1 cellular context compared by ENCODE assay signal in genomic region chr9:93677061-93677571, GRCh38.
TF ChIP-seq lines count a peak whose summit lies in the region.

No MANE protein-coding gene starts in this region.

TF ChIP-seq in HepG2, 621 proteins besides CTCF, POLR2A, EP300 and RAD21 (continued from another document):
- TF ChIP-seq ZHX1 (CRISPR knock-in tag; IDR thresholded peaks at IDR 0.05; ENCODE audit: low read depth) (no peak), ZNF576 (CRISPR knock-in tag; IDR thresholded peaks at IDR 0.05) (no peak), KMT2B (CRISPR knock-in tag; IDR thresholded peaks at IDR 0.05) (no peak), HNRNPUL1 (IDR thresholded peaks at IDR 0.05; ENCODE audit: low read depth, low read length) (no peak), THYN1 (CRISPR knock-in tag; IDR thresholded peaks at IDR 0.05; ENCODE audit: borderline replicate concordance, low read depth) (no peak), FLYWCH1 (CRISPR knock-in tag; IDR thresholded peaks at IDR 0.05) (no peak), ZFP36 (IDR thresholded peaks at IDR 0.05; ENCODE audit: borderline replicate concordance, low read depth, low read length, partially characterized antibody) (no peak), ZHX2 (IDR thresholded peaks at IDR 0.05; ENCODE audit: low read depth) (no peak), ZHX2 (CRISPR knock-in tag; IDR thresholded peaks at IDR 0.05; ENCODE audit: borderline replicate concordance) (no peak)
